1 cellular context compared by ENCODE assay signal in the genomic region with DNA sequence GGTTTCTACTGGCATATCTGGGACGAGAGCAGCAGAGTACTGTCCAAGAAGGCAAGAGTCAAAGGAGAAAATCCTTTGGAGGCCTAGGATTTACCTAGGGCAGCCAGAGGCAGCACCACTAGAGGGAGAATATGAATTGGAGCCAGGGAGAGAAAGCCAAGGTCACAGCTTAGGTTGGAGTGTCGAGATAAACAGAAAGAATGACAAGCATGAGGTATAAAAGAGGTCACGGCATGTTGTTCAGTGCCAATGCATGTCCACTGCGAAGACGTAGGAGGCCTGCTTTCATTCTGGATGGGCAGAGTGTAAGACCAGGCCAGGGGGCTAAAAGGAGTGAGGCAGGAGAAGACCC.
TF ChIP-seq lines count a peak whose summit lies in the region.

No MANE protein-coding gene starts in this region.

TF ChIP-seq in HepG2, 621 proteins besides CTCF, POLR2A, EP300 and RAD21 (continued from another document):
- TF ChIP-seq MYNN (CRISPR knock-in tag; IDR thresholded peaks at IDR 0.05; ENCODE audit: low read depth) (no peak), ZNF629 (CRISPR knock-in tag; conservative IDR thresholded peaks at IDR 0.05) (no peak), ZNF614 (CRISPR knock-in tag; IDR thresholded peaks at IDR 0.05; ENCODE audit: borderline replicate concordance) (0 out of 2 replicates have a peak, but pooled peaks have one; percentile 29), ZFP37 (CRISPR knock-in tag; IDR thresholded peaks at IDR 0.05; ENCODE audit: borderline replicate concordance) (no peak), MZF1 (CRISPR knock-in tag; IDR thresholded peaks at IDR 0.05; ENCODE audit: borderline replicate concordance) (no peak), ZZZ3 (CRISPR knock-in tag; IDR thresholded peaks at IDR 0.05; ENCODE audit: borderline replicate concordance) (no peak), HOXA9 (CRISPR knock-in tag; IDR thresholded peaks at IDR 0.05; ENCODE audit: borderline replicate concordance) (no peak), SAP130 (CRISPR knock-in tag; IDR thresholded peaks at IDR 0.05; ENCODE audit: low read depth) (peak; percentile 44), CBX2 (IDR thresholded peaks at IDR 0.05; ENCODE audit: low read depth, low read length) (no peak), CBX2 (CRISPR knock-in tag; IDR thresholded peaks at IDR 0.05; ENCODE audit: low read depth) (no peak), ZNF619 (CRISPR knock-in tag; IDR thresholded peaks at IDR 0.05) (no peak), PHF21A (CRISPR knock-in tag; IDR thresholded peaks at IDR 0.05) (no peak), TEAD2 (CRISPR knock-in tag; IDR thresholded peaks at IDR 0.05) (no peak), ZC3H13 (CRISPR knock-in tag; IDR thresholded peaks at IDR 0.05) (no peak), ZNF570 (CRISPR knock-in tag; IDR thresholded peaks at IDR 0.05; ENCODE audit: borderline replicate concordance) (no peak), ELF3 (CRISPR knock-in tag; IDR thresholded peaks at IDR 0.05) (no peak; the same call in 1 of the 2 replicates), TBX2 (CRISPR knock-in tag; IDR thresholded peaks at IDR 0.05; ENCODE audit: borderline replicate concordance) (no peak; the same call in 1 of the 2 replicates), ATF1 (CRISPR knock-in tag; IDR thresholded peaks at IDR 0.05) (no peak), NR2F6 (IDR thresholded peaks at IDR 0.05) (no peak), NR2F6 (CRISPR knock-in tag; IDR thresholded peaks at IDR 0.05) (peak; percentile 60; the same call in 1 of the 2 replicates), TMF1 (CRISPR knock-in tag; IDR thresholded peaks at IDR 0.05; ENCODE audit: low read depth) (no peak), SIN3A (IDR thresholded peaks at IDR 0.05; ENCODE audit: borderline replicate concordance, low read depth, low read length) (no peak), MED1 (CRISPR knock-in tag; IDR thresholded peaks at IDR 0.05) (peak; percentile 16; the same call in 1 of the 2 replicates), RXRB (CRISPR knock-in tag; IDR thresholded peaks at IDR 0.05; ENCODE audit: borderline replicate concordance) (peak; percentile 12; the same call in 1 of the 2 replicates), CCDC6 (CRISPR knock-in tag; IDR thresholded peaks at IDR 0.05) (no peak), SMC3 (IDR thresholded peaks at IDR 0.05; ENCODE audit: low read length) (peak; percentile 39; the same call in 1 of the 2 replicates), FOXK1 (CRISPR knock-in tag; IDR thresholded peaks at IDR 0.05; ENCODE audit: borderline replicate concordance, low read depth) (peak; percentile 18; the same call in 1 of the 2 replicates), ZKSCAN1 (IDR thresholded peaks at IDR 0.05; ENCODE audit: low read length) (no peak), SNRNP70 (IDR thresholded peaks at IDR 0.05; ENCODE audit: low read depth, low read length) (no peak), ZBTB8A (CRISPR knock-in tag; IDR thresholded peaks at IDR 0.05; ENCODE audit: borderline replicate concordance, low read depth) (no peak), RFX5 (IDR thresholded peaks at IDR 0.05; ENCODE audit: low read depth, low read length) (no peak), PAX8 (CRISPR knock-in tag; IDR thresholded peaks at IDR 0.05; ENCODE audit: borderline replicate concordance) (no peak), MAFK (conservative IDR thresholded peaks at IDR 0.05 in 1 of 2, IDR thresholded peaks at IDR 0.05 in 1 of 2; ENCODE audit: low read length in 2 of 2) (no peak), ATF7 (IDR thresholded peaks at IDR 0.05) (no peak), ATF7 (CRISPR knock-in tag; IDR thresholded peaks at IDR 0.05) (no peak), ZNF83 (CRISPR knock-in tag; IDR thresholded peaks at IDR 0.05; ENCODE audit: borderline replicate concordance) (no peak), RARA (CRISPR knock-in tag; IDR thresholded peaks at IDR 0.05) (peak; percentile 62), MED8 (CRISPR knock-in tag; IDR thresholded peaks at IDR 0.05; ENCODE audit: insufficient replicate concordance) (no peak), NBN (conservative IDR thresholded peaks at IDR 0.05) (no peak), HOXA7 (CRISPR knock-in tag; IDR thresholded peaks at IDR 0.05) (no peak), SYNCRIP (IDR thresholded peaks at IDR 0.05; ENCODE audit: insufficient read depth, low read depth, low read length) (no peak), TEAD3 (CRISPR knock-in tag; optimal IDR thresholded peaks at IDR 0.05; ENCODE audit: borderline replicate concordance) (peak; percentile 37), KMT2B (CRISPR knock-in tag; IDR thresholded peaks at IDR 0.05) (no peak)
- TF ChIP-seq, protein P1, sequence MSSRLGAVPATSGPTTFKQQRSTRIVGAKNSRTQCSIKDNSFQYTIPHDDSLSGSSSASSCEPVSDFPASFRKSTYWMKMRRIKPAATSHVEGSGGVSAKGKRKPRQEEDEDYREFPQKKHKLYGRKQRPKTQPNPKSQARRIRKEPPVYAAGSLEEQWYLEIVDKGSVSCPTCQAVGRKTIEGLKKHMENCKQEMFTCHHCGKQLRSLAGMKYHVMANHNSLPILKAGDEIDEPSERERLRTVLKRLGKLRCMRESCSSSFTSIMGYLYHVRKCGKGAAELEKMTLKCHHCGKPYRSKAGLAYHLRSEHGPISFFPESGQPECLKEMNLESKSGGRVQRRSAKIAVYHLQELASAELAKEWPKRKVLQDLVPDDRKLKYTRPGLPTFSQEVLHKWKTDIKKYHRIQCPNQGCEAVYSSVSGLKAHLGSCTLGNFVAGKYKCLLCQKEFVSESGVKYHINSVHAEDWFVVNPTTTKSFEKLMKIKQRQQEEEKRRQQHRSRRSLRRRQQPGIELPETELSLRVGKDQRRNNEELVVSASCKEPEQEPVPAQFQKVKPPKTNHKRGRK (CRISPR knock-in tag; IDR thresholded peaks at IDR 0.05), result no peak
- TF ChIP-seq, protein P2, sequence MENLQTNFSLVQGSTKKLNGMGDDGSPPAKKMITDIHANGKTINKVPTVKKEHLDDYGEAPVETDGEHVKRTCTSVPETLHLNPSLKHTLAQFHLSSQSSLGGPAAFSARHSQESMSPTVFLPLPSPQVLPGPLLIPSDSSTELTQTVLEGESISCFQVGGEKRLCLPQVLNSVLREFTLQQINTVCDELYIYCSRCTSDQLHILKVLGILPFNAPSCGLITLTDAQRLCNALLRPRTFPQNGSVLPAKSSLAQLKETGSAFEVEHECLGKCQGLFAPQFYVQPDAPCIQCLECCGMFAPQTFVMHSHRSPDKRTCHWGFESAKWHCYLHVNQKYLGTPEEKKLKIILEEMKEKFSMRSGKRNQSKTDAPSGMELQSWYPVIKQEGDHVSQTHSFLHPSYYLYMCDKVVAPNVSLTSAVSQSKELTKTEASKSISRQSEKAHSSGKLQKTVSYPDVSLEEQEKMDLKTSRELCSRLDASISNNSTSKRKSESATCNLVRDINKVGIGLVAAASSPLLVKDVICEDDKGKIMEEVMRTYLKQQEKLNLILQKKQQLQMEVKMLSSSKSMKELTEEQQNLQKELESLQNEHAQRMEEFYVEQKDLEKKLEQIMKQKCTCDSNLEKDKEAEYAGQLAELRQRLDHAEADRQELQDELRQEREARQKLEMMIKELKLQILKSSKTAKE (CRISPR knock-in tag; IDR thresholded peaks at IDR 0.05; ENCODE audit: borderline replicate concordance), result no peak
- TF ChIP-seq, protein P3, sequence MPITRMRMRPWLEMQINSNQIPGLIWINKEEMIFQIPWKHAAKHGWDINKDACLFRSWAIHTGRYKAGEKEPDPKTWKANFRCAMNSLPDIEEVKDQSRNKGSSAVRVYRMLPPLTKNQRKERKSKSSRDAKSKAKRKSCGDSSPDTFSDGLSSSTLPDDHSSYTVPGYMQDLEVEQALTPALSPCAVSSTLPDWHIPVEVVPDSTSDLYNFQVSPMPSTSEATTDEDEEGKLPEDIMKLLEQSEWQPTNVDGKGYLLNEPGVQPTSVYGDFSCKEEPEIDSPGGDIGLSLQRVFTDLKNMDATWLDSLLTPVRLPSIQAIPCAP (CRISPR knock-in tag; IDR thresholded peaks at IDR 0.05; ENCODE audit: low read depth), result no peak
- TF ChIP-seq, protein P4, sequence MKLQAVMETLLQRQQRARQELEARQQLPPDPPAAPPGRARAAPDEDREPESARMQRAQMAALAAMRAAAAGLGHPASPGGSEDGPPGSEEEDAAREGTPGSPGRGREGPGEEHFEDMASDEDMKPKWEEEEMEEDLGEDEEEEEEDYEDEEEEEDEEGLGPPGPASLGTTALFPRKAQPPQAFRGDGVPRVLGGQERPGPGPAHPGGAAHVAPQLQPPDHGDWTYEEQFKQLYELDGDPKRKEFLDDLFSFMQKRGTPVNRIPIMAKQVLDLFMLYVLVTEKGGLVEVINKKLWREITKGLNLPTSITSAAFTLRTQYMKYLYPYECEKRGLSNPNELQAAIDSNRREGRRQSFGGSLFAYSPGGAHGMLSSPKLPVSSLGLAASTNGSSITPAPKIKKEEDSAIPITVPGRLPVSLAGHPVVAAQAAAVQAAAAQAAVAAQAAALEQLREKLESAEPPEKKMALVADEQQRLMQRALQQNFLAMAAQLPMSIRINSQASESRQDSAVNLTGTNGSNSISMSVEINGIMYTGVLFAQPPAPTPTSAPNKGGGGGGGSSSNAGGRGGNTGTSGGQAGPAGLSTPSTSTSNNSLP (IDR thresholded peaks at IDR 0.05; ENCODE audit: low read depth, low read length), result 0 out of 2 replicates have a peak, but pooled peaks have one; percentile 21
- TF ChIP-seq, protein P5, sequence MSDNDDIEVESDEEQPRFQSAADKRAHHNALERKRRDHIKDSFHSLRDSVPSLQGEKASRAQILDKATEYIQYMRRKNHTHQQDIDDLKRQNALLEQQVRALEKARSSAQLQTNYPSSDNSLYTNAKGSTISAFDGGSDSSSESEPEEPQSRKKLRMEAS (IDR thresholded peaks at IDR 0.05), result peak; percentile 46; the same call in 1 of the 2 replicates
- TF ChIP-seq, protein P6, sequence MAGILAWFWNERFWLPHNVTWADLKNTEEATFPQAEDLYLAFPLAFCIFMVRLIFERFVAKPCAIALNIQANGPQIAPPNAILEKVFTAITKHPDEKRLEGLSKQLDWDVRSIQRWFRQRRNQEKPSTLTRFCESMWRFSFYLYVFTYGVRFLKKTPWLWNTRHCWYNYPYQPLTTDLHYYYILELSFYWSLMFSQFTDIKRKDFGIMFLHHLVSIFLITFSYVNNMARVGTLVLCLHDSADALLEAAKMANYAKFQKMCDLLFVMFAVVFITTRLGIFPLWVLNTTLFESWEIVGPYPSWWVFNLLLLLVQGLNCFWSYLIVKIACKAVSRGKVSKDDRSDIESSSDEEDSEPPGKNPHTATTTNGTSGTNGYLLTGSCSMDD (CRISPR knock-in tag; IDR thresholded peaks at IDR 0.05), result no peak
- TF ChIP-seq, protein P7, sequence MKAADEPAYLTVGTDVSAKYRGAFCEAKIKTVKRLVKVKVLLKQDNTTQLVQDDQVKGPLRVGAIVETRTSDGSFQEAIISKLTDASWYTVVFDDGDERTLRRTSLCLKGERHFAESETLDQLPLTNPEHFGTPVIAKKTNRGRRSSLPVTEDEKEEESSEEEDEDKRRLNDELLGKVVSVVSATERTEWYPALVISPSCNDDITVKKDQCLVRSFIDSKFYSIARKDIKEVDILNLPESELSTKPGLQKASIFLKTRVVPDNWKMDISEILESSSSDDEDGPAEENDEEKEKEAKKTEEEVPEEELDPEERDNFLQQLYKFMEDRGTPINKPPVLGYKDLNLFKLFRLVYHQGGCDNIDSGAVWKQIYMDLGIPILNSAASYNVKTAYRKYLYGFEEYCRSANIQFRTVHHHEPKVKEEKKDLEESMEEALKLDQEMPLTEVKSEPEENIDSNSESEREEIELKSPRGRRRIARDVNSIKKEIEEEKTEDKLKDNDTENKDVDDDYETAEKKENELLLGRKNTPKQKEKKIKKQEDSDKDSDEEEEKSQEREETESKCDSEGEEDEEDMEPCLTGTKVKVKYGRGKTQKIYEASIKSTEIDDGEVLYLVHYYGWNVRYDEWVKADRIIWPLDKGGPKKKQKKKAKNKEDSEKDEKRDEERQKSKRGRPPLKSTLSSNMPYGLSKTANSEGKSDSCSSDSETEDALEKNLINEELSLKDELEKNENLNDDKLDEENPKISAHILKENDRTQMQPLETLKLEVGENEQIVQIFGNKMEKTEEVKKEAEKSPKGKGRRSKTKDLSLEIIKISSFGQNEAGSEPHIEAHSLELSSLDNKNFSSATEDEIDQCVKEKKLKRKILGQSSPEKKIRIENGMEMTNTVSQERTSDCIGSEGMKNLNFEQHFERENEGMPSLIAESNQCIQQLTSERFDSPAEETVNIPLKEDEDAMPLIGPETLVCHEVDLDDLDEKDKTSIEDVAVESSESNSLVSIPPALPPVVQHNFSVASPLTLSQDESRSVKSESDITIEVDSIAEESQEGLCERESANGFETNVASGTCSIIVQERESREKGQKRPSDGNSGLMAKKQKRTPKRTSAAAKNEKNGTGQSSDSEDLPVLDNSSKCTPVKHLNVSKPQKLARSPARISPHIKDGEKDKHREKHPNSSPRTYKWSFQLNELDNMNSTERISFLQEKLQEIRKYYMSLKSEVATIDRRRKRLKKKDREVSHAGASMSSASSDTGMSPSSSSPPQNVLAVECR (CRISPR knock-in tag; IDR thresholded peaks at IDR 0.05; ENCODE audit: borderline replicate concordance), result no peak; the same call in 1 of the 2 replicates
- TF ChIP-seq, protein P8, sequence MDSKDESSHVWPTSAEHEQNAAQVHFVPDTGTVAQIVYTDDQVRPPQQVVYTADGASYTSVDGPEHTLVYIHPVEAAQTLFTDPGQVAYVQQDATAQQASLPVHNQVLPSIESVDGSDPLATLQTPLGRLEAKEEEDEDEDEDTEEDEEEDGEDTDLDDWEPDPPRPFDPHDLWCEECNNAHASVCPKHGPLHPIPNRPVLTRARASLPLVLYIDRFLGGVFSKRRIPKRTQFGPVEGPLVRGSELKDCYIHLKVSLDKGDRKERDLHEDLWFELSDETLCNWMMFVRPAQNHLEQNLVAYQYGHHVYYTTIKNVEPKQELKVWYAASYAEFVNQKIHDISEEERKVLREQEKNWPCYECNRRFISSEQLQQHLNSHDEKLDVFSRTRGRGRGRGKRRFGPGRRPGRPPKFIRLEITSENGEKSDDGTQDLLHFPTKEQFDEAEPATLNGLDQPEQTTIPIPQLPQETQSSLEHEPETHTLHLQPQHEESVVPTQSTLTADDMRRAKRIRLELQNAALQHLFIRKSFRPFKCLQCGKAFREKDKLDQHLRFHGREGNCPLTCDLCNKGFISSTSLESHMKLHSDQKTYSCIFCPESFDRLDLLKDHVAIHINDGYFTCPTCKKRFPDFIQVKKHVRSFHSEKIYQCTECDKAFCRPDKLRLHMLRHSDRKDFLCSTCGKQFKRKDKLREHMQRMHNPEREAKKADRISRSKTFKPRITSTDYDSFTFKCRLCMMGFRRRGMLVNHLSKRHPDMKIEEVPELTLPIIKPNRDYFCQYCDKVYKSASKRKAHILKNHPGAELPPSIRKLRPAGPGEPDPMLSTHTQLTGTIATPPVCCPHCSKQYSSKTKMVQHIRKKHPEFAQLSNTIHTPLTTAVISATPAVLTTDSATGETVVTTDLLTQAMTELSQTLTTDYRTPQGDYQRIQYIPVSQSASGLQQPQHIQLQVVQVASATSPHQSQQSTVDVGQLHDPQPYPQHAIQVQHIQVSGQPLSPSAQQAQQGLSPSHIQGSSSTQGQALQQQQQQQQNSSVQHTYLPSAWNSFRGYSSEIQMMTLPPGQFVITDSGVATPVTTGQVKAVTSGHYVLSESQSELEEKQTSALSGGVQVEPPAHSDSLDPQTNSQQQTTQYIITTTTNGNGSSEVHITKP (CRISPR knock-in tag; IDR thresholded peaks at IDR 0.05; ENCODE audit: low read depth), result no peak
